18 cellular contexts compared by ENCODE assay signal in the genomic region with DNA sequence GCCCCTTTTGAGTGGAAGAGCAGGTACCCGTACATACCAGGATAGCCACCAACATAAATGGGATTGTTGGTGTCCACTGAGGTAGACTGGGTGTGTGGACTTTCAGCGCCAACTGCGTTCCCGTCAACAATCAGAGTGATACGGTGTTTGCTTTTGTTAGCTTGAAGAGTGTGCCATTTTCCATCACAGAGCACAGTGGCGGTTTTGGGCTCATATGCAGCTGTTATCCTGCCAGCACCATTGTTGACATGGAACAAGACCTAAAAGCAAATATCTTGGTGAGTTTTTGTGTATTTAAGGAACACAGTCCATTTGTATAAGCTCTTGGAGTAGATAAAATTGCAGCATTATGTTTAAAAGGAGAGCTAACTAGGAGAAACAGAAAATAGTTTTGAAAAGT.
"Had no signal": no experiment of that assay in that cellular context is flagged by ENCODE, and none has a peak within 500 bp of the region (broad histone marks: within the 10 kb centered on the region; RNA-seq: fewer than 3 reads in every experiment).

No MANE protein-coding gene starts in this region.

- H3K27me3 ChIP-seq: tibial artery, uterus had no signal

- DNase-seq: activated CD4-positive, alpha-beta memory T cell treated with anti-CD3 and anti-CD28 coated beads, Interleukin-2, amount 10 ng/mL, durations not matched to agents 7 days and 5 days; activated CD4-positive, alpha-beta T cell treated with anti-CD3 and anti-CD28 coated beads for 48 hours; activated CD4-positive, CD25-positive, alpha-beta regulatory T cell; activated CD8-positive, alpha-beta memory T cell treated with anti-CD3 and anti-CD28 coated beads, Interleukin-2, amount 10 ng/mL, durations not matched to agents 7 days and 5 days; effector CD4-positive, alpha-beta T cell; heart right ventricle; left ventricle myocardium inferior; mammary epithelial cell; nephron progenitor cell; nucleus accumbens; stimulated activated CD4-positive, alpha-beta T cell treated with anti-CD3 and anti-CD28 coated beads, Interleukin-12 subunit alpha, Interleukin-12 subunit beta, amount 100 ng/mL, for 4 hours; stimulated activated CD4-positive, alpha-beta T cell treated with anti-CD3 and anti-CD28 coated beads, Interleukin-1b, Interleukin-23, amount 100 ng/mL, for 48 hours; stimulated activated CD8-positive, alpha-beta memory T cell treated with anti-CD3 and anti-CD28 coated beads, Interleukin-4, amount 100 ng/mL, for 48 hours; stimulated activated naive CD4-positive, alpha-beta T cell; tibial artery; uterus had no signal

- H3K36me3 ChIP-seq: gastroesophageal sphincter, heart right ventricle, left ventricle myocardium inferior, uterus had no signal

- H3K4me3 ChIP-seq: gastroesophageal sphincter, heart right ventricle, left ventricle myocardium inferior, tibial artery, uterus had no signal

- H3K4me1 ChIP-seq: gastroesophageal sphincter, heart right ventricle, left ventricle myocardium inferior, tibial artery, uterus had no signal

- H3K9me3 ChIP-seq: gastroesophageal sphincter, heart right ventricle, left ventricle myocardium inferior, tibial artery, uterus had no signal

- H3K27ac ChIP-seq: gastroesophageal sphincter, heart right ventricle, left ventricle myocardium inferior, tibial artery, uterus had no signal

- ATAC-seq: activated CD8-positive, alpha-beta memory T cell treated with anti-CD3 and anti-CD28 coated beads, Interleukin-2, amount 10 ng/mL, durations not matched to agents 7 days and 5 days; esophagus mucosa; gastroesophageal sphincter; heart right ventricle had no signal
